In genomic region chr22:50308986-50309600, GRCh38 we compare ENCODE assay signal across 1 cellular context.
TF ChIP-seq lines count a peak whose summit lies in the region.

No MANE protein-coding gene starts in this region.

TF ChIP-seq in GM23338, 12 proteins besides CTCF, POLR2A, EP300 and RAD21 (continued from another document):
- TF ChIP-seq, protein P1, sequence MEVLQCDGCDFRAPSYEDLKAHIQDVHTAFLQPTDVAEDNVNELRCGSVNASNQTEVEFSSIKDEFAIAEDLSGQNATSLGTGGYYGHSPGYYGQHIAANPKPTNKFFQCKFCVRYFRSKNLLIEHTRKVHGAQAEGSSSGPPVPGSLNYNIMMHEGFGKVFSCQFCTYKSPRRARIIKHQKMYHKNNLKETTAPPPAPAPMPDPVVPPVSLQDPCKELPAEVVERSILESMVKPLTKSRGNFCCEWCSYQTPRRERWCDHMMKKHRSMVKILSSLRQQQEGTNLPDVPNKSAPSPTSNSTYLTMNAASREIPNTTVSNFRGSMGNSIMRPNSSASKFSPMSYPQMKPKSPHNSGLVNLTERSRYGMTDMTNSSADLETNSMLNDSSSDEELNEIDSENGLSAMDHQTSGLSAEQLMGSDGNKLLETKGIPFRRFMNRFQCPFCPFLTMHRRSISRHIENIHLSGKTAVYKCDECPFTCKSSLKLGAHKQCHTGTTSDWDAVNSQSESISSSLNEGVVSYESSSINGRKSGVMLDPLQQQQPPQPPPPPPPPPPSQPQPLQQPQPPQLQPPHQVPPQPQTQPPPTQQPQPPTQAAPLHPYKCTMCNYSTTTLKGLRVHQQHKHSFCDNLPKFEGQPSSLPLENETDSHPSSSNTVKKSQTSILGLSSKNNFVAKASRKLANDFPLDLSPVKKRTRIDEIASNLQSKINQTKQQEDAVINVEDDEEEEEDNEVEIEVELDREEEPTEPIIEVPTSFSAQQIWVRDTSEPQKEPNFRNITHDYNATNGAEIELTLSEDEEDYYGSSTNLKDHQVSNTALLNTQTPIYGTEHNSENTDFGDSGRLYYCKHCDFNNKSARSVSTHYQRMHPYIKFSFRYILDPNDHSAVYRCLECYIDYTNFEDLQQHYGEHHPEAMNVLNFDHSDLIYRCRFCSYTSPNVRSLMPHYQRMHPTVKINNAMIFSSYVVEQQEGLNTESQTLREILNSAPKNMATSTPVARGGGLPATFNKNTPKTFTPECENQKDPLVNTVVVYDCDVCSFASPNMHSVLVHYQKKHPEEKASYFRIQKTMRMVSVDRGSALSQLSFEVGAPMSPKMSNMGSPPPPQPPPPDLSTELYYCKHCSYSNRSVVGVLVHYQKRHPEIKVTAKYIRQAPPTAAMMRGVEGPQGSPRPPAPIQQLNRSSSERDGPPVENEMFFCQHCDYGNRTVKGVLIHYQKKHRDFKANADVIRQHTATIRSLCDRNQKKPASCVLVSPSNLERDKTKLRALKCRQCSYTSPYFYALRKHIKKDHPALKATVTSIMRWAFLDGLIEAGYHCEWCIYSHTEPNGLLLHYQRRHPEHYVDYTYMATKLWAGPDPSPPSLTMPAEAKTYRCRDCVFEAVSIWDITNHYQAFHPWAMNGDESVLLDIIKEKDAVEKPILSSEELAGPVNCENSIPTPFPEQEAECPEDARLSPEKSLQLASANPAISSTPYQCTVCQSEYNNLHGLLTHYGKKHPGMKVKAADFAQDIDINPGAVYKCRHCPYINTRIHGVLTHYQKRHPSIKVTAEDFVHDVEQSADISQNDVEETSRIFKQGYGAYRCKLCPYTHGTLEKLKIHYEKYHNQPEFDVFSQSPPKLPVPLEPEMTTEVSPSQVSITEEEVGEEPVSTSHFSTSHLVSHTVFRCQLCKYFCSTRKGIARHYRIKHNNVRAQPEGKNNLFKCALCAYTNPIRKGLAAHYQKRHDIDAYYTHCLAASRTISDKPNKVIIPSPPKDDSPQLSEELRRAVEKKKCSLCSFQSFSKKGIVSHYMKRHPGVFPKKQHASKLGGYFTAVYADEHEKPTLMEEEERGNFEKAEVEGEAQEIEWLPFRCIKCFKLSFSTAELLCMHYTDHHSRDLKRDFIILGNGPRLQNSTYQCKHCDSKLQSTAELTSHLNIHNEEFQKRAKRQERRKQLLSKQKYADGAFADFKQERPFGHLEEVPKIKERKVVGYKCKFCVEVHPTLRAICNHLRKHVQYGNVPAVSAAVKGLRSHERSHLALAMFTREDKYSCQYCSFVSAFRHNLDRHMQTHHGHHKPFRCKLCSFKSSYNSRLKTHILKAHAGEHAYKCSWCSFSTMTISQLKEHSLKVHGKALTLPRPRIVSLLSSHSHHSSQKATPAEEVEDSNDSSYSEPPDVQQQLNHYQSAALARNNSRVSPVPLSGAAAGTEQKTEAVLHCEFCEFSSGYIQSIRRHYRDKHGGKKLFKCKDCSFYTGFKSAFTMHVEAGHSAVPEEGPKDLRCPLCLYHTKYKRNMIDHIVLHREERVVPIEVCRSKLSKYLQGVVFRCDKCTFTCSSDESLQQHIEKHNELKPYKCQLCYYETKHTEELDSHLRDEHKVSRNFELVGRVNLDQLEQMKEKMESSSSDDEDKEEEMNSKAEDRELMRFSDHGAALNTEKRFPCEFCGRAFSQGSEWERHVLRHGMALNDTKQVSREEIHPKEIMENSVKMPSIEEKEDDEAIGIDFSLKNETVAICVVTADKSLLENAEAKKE (CRISPR knock-in tag; IDR thresholded peaks at IDR 0.05), result no peak
- TF ChIP-seq NANOG (IDR thresholded peaks at IDR 0.05; ENCODE audit: borderline replicate concordance) (no peak), POLR2AphosphoS5 (IDR thresholded peaks at IDR 0.05; ENCODE audit: low read depth) (no peak), EZH2 (IDR thresholded peaks at IDR 0.05; ENCODE audit: low read depth, unreplicated experiment) (no peak), ZNF114 (CRISPR knock-in tag; IDR thresholded peaks at IDR 0.05) (no peak), ZNF331 (CRISPR knock-in tag; IDR thresholded peaks at IDR 0.05; ENCODE audit: low read depth) (no peak), EZH2phosphoT487 (IDR thresholded peaks at IDR 0.05; ENCODE audit: unreplicated experiment) (no peak), CREB1 (CRISPR knock-in tag; IDR thresholded peaks at IDR 0.05; ENCODE audit: low read depth) (no peak), JUNB (IDR thresholded peaks at IDR 0.05; ENCODE audit: unreplicated experiment) (no peak), REST (IDR thresholded peaks at IDR 0.05; ENCODE audit: unreplicated experiment) (no peak)
TF ChIP-seq in GM23338: peak in this region for 0.
